12 cellular contexts compared by ENCODE assay signal in the genomic region with DNA sequence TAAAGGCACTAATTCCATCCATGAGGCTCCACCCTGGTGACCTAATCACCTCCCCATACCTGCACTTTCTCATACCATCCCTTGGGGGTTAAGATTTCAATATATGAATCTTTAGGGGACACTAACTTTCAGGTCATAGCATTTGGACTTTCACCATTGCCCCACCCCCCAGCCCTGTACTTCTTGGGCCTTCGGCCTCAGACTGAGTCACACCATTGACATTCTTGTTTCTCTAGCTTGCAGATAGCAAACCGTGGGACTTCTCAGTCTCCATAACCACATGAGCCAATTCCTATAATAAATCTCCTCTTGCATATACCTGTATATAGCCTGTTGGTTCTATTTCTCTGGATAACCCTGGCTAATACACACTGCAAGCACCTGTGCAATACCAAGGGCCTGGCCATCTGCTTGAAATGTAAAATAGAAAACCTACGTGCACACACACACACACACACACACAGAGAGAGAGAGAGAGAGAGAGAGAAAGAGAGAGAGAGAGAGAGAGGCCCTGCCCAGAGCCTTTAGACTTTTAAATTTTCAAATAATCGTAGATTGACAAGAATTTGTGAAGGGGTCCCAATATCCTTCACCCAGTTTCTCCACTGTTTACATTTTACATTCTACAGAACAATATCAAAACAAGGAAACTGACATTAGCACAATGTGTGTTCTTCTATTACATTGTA. TPM values are rescaled to one million over a fixed set of nuclear protein-coding genes. Genes with fewer than 3 reads are reported as not detected.
DNase-seq lines count a peak whose midpoint lies in the region; FAIRE-seq and TF ChIP-seq lines count a peak whose summit lies in the region.
"Had no signal": no experiment of that assay in that cellular context is flagged by ENCODE, and none has a peak within 500 bp of the region (broad histone marks: within the 10 kb centered on the region; RNA-seq: fewer than 3 reads in every experiment).

No MANE protein-coding gene starts in this region.

- H3K79me1 ChIP-seq in neuronal stem cell (ENCODE audit: low read depth, low read length) = no peaks in the 10 kb centered on the region

- H3K4me3 ChIP-seq in GM23248 (no peak overlapping the region), fibroblast of the aortic adventitia (ENCODE audit: low read depth, low read length) (no peak overlapping the region), small intestine (ENCODE audit: low read depth in 1 of 2, low read length in 2 of 2) (no peak overlapping the region), neuronal stem cell (ENCODE audit: low read length in 2 of 2) (no peak overlapping the region)

- H3K18ac ChIP-seq in neuronal stem cell (ENCODE audit: low read length) = no peak overlapping the region

- in situ Hi-C loops in GM23248 (cut with MboI) = no loop called here

- H3K4me2 ChIP-seq in GM23248 (ENCODE audit: unreplicated experiment) (peak overlapping the region; percentile 55), neuronal stem cell (ENCODE audit: insufficient read depth, low read length, poor library complexity, severe bottlenecking) (no peak overlapping the region)

- H2AFZ ChIP-seq in GM23248 (0 out of 2 replicates have a peak overlapping the region, but pooled peaks have one; percentile 35), neuronal stem cell (ENCODE audit: low read length) (no peak overlapping the region)

- H3K9ac ChIP-seq in GM23248 (peak overlapping the region; percentile 50), neuronal stem cell (ENCODE audit: low read depth, low read length, poor library complexity) (no peak overlapping the region)

- 25 to 37% methylated on average over 4 of the region's 4 CpGs for WGBS in GM23248 (ENCODE audit: low coverage in 1 of 2, low lambda C conversion rate in 2 of 2, missing lambda C conversion rate in 2 of 2), 2 experiments
- WGBS in small intestine, 3 donors = 53 to 68% (median 54%) methylated on average over 4 of the region's 4 CpGs
- no CpG with 5 or more reads among the region's 4 CpGs for WGBS in neuronal stem cell (ENCODE audit: extremely low coverage in 2 of 2, insufficient read length in 2 of 2, insufficient replicate concordance in 1 of 2), 2 donors

- no peak overlapping the region for H4K8ac ChIP-seq in neuronal stem cell (ENCODE audit: low read depth, low read length)

- FAIRE-seq in small intestine (lab: Jason Lieb, UNC) = no peak

- H4K20me1 ChIP-seq in GM23248 (ENCODE audit: insufficient read depth) = no peaks in the 10 kb centered on the region

- TF ChIP-seq CTCF in fibroblast of the aortic adventitia (IDR thresholded peaks at IDR 0.05; ENCODE audit: insufficient read depth, low read length) = no peak

- H3K27ac ChIP-seq in GM23248 (peak overlapping the region; percentile 83), small intestine (ENCODE audit: low read depth in 1 of 2, low read length in 1 of 2) (peak overlapping the region in 1 of 2 donors; percentile 46), neuronal stem cell (replicated peaks; ENCODE audit: low read length) (no peak overlapping the region)

- H3K14ac ChIP-seq in neuronal stem cell (ENCODE audit: low read length) = no peak overlapping the region

- no peaks in the 10 kb centered on the region for H3K79me2 ChIP-seq in GM23248 (ENCODE audit: insufficient read depth)

- peaks cover 21% of the 10 kb centered on the region for H3K4me1 ChIP-seq in GM23248 (ENCODE audit: insufficient read depth)
- H3K4me1 ChIP-seq in small intestine (ENCODE audit: control insufficient read depth in 2 of 2, insufficient read depth in 1 of 2, low read depth in 1 of 2, low read length in 1 of 2) = no peaks in the 10 kb centered on the region
- peaks cover 0 to 2% of the 10 kb centered on the region in 2 donors for H3K4me1 ChIP-seq in neuronal stem cell (ENCODE audit: control insufficient read depth in 2 of 2, insufficient read depth in 1 of 2, low read depth in 1 of 2, low read length in 2 of 2)

- H3K27me3 ChIP-seq in GM23248 (replicated peaks; ENCODE audit: insufficient read depth) (no peaks in the 10 kb centered on the region), small intestine (ENCODE audit: control insufficient read depth in 2 of 2, insufficient read depth in 2 of 2, low read length in 2 of 2) (no peaks in the 10 kb centered on the region), neuronal stem cell (ENCODE audit: control insufficient read depth in 3 of 3, insufficient read depth in 3 of 3, low read depth in 1 of 3, low read length in 3 of 3) (peaks cover 0 to 11% (median 0%) of the 10 kb centered on the region in 3 experiments)

- DNase-seq in GM23248 (peak; percentile 90), SW480 (ENCODE audit: low spot score) (peak; percentile 28), fibroblast of the aortic adventitia (ENCODE audit: low read depth) (peak; percentile 83), small intestine (peak; percentile 88), NCI-H1105 treated with DMSO at 0.1 percent for 48 hours (lab: John Stamatoyannopoulos, UW) (no peak), neuronal stem cell (ENCODE audit: low spot score) (no peak)
- no peak for DNase-seq in stimulated activated CD4-positive, alpha-beta T cell treated with anti-CD3 and anti-CD28 coated beads, Interleukin-4, amount 100 ng/mL, for 4 hours
- no peak for DNase-seq in activated naive CD4-positive, alpha-beta T cell (lab: John Stamatoyannopoulos, UW)
- DNase-seq: left cardiac atrium; nephron progenitor cell; stimulated activated CD8-positive, alpha-beta memory T cell treated with anti-CD3 and anti-CD28 coated beads, Interleukin-4, amount 100 ng/mL, for 48 hours; T-helper 9 cell had no signal

- H2BK5ac ChIP-seq in neuronal stem cell (ENCODE audit: low read length) = no peak overlapping the region

- no peak overlapping the region for H3K23ac ChIP-seq in neuronal stem cell (ENCODE audit: low read depth, low read length, poor library complexity)

- no peaks in the 10 kb centered on the region for H3K9me3 ChIP-seq in GM23248 (ENCODE audit: low read depth)
- H3K9me3 ChIP-seq in small intestine (ENCODE audit: control insufficient read depth, low read depth) = no peaks in the 10 kb centered on the region
- H3K9me3 ChIP-seq in neuronal stem cell (replicated peaks in 1 of 2; ENCODE audit: control insufficient read depth in 2 of 2, insufficient read depth in 1 of 2, low read depth in 1 of 2, low read length in 2 of 2) = no peaks in the 10 kb centered on the region

- no peaks in the 10 kb centered on the region for H3F3A ChIP-seq in GM23248 (ENCODE audit: insufficient read depth)

- no peak overlapping the region for H2BK12ac ChIP-seq in neuronal stem cell (ENCODE audit: low read length)

- H2BK120ac ChIP-seq in neuronal stem cell (ENCODE audit: low read depth, low read length) = no peak overlapping the region

- no peak overlapping the region for H3K4ac ChIP-seq in neuronal stem cell (ENCODE audit: low read length)

- H2AK5ac ChIP-seq in neuronal stem cell (ENCODE audit: low read depth, low read length) = no peak overlapping the region

- H2BK15ac ChIP-seq in neuronal stem cell (ENCODE audit: low read length) = no peak overlapping the region

- no peaks in the 10 kb centered on the region for H3K9me2 ChIP-seq in GM23248 (ENCODE audit: insufficient read depth)

- H4K91ac ChIP-seq in neuronal stem cell (ENCODE audit: low read depth, low read length, poor library complexity) = no peak overlapping the region

- H3K36me3 ChIP-seq in GM23248 (ENCODE audit: low read depth) (no peaks in the 10 kb centered on the region), small intestine (ENCODE audit: control insufficient read depth in 2 of 2, insufficient read depth in 2 of 2, low read length in 2 of 2) (no peaks in the 10 kb centered on the region), neuronal stem cell (replicated peaks in 1 of 2; ENCODE audit: control insufficient read depth in 2 of 2, insufficient read depth in 2 of 2, low read length in 2 of 2) (no peaks in the 10 kb centered on the region)

RNA-seq across cellular contexts. Expression of gene ANXA8, which starts 25.3 kb away (rescaled TPM):
- 3.4 and 3.7 TPM in 2 replicates for total RNA-seq in GM23248 (2014; rRNA removed; shearing (Covaris generic))
- polyA plus RNA-seq in GM23248 (2016; fragmentation: Nextera tagmentation; extraction: Ambion mirVana) = 4.0 and 4.5 TPM in 2 replicates
- total RNA-seq in fibroblast of the aortic adventitia (ENCODE audit: low replicate concordance) = 0.18 and 1.5 TPM in 2 replicates
- polyA plus RNA-seq in small intestine = 1 to 10 TPM in 1 of 3 donors, under 1 TPM in 2; 0.09 to 3.4 (median 0.81) TPM
- not detected for polyA plus RNA-seq in neuronal stem cell (2013, experiment 1 of 2)
- 0.01 TPM for polyA plus RNA-seq in neuronal stem cell (2013, experiment 2 of 2)

RNA-seq across cellular contexts. Expression of gene FAM25G, which starts 32.9 kb away (rescaled TPM):
- not detected in 2 replicates for total RNA-seq in GM23248 (2014; rRNA removed; shearing (Covaris generic))
- polyA plus RNA-seq in GM23248 (2016; fragmentation: Nextera tagmentation; extraction: Ambion mirVana) = 1.1 and 1.4 TPM in 2 replicates
- total RNA-seq in fibroblast of the aortic adventitia (ENCODE audit: low replicate concordance) = not detected in 2 replicates
- 100 to 1,000 TPM in 1 of 3 donors, 10 to 100 TPM in 1, not detected in 1; 46.7 to 272 TPM for polyA plus RNA-seq in small intestine
- not detected for polyA plus RNA-seq in neuronal stem cell (2013, experiment 1 of 2)
- polyA plus RNA-seq in neuronal stem cell (2013, experiment 2 of 2) = not detected
- total RNA-seq: left cardiac atrium had no signal

Comparison
In these comparisons a context has a peak if more than half of its experiments do, and no peak if none do; other contexts are left out.
1. DNase-seq: peak in GM23248 (single experiment), SW480 (single experiment), fibroblast of the aortic adventitia (single experiment) and small intestine (single experiment); none in NCI-H1105 treated with DMSO at 0.1 percent for 48 hours (single experiment), neuronal stem cell (single experiment), stimulated activated CD4-positive, alpha-beta T cell treated with anti-CD3 and anti-CD28 coated beads, Interleukin-4, amount 100 ng/mL, for 4 hours (0 of 2) and activated naive CD4-positive, alpha-beta T cell (0 of 4).